29 cellular contexts compared by ENCODE assay signal in genomic region chr3:29587340-29587739, GRCh38.
"Had no signal": no experiment of that assay in that cellular context is flagged by ENCODE, and none has a peak within 500 bp of the region (broad histone marks: within the 10 kb centered on the region; RNA-seq: fewer than 3 reads in every experiment).

No MANE protein-coding gene starts in this region.

- H3K9me3 ChIP-seq: adrenal gland, breast epithelium, gastrocnemius medialis, heart left ventricle had no signal

- H3K4me1 ChIP-seq: breast epithelium, foreskin keratinocyte had no signal

- H3K27ac ChIP-seq: adrenal gland, breast epithelium, coronary artery, dorsolateral prefrontal cortex, foreskin keratinocyte, gastrocnemius medialis, heart left ventricle, WERI-Rb-1 had no signal

- DNase-seq: activated B cell treated with CpG ODN at 0.5 μM for 24 hours; activated CD4-positive, alpha-beta T cell treated with anti-CD3 and anti-CD28 coated beads for 48 hours; activated CD4-positive, alpha-beta T cell treated with anti-CD3 and anti-CD28 coated beads, Interleukin-2, amount 50 U/mL, for 1 hour; activated CD4-positive, alpha-beta T cell treated with anti-CD3 and anti-CD28 coated beads, Interleukin-2, amount 50 U/mL, for 48 hours; activated CD8-positive, alpha-beta memory T cell treated with anti-CD3 and anti-CD28 coated beads for 24 hours; activated CD8-positive, alpha-beta T cell treated with anti-CD3 and anti-CD28 coated beads for 36 hours; activated effector memory CD4-positive, alpha-beta T cell treated with anti-CD3 and anti-CD28 coated beads, Interleukin-2, amount 50 U/mL, for 16 hours; activated naive CD4-positive, alpha-beta T cell treated with anti-CD3 and anti-CD28 coated beads for 36 hours; activated naive CD8-positive, alpha-beta T cell treated with anti-CD3 and anti-CD28 coated beads for 36 hours; activated naive CD8-positive, alpha-beta T cell treated with anti-CD3 and anti-CD28 coated beads, Interleukin-2, amount 50 U/mL, for 24 hours; activated T-cell treated with anti-CD3 and anti-CD28 coated beads, Interleukin-2, amount 50 U/mL, for 4 hours; adrenal gland; amygdala; aorta; dorsolateral prefrontal cortex; effector memory CD4-positive, alpha-beta T cell; endodermal cell; foreskin keratinocyte; gastrocnemius medialis; glutamatergic neuron; heart left ventricle; T-helper 1 cell; T-helper 17 cell; T1000; WERI-Rb-1 had no signal

- H3K4me3 ChIP-seq: adrenal gland, breast epithelium, coronary artery, dorsolateral prefrontal cortex, gastrocnemius medialis, heart left ventricle had no signal

- H3K36me3 ChIP-seq: adrenal gland, breast epithelium, gastrocnemius medialis, heart left ventricle, WERI-Rb-1 had no signal

- H3K27me3 ChIP-seq: adrenal gland, breast epithelium, dorsolateral prefrontal cortex, foreskin keratinocyte, gastrocnemius medialis, heart left ventricle had no signal

- ATAC-seq: activated CD4-positive, CD25-positive, alpha-beta regulatory T cell treated with anti-CD3 and anti-CD28 coated beads, Interleukin-2, amount 50 U/mL, for 24 hours; activated CD8-positive, alpha-beta T cell treated with anti-CD3 and anti-CD28 coated beads for 36 hours; activated naive CD8-positive, alpha-beta T cell treated with anti-CD3 and anti-CD28 coated beads, Interleukin-2, amount 50 U/mL, for 24 hours; activated T-cell treated with anti-CD3 and anti-CD28 coated beads, Interleukin-2, amount 50 U/mL, for 4 hours; esophagus mucosa; foreskin keratinocyte; gastrocnemius medialis; T-helper 17 cell had no signal
